Comparison of ENCODE assay signal across 2 cellular contexts in genomic region chr15:101509279-101509678, GRCh38.
TF ChIP-seq lines count a peak whose summit lies in the region.

No MANE protein-coding gene starts in this region.

TF ChIP-seq in HepG2, 621 proteins besides CTCF, POLR2A, EP300 and RAD21:
- TF ChIP-seq SOX6 (IDR thresholded peaks at IDR 0.05), result no peak
- TF ChIP-seq SOX6 (CRISPR knock-in tag; IDR thresholded peaks at IDR 0.05), result peak; percentile 64
- peak; percentile 90 for TF ChIP-seq SOX5 (CRISPR knock-in tag; IDR thresholded peaks at IDR 0.05; ENCODE audit: borderline replicate concordance)
- no peak for TF ChIP-seq ZFP1 (CRISPR knock-in tag; IDR thresholded peaks at IDR 0.05)
- peak; percentile 82 for TF ChIP-seq SOX13 (IDR thresholded peaks at IDR 0.05)
- TF ChIP-seq SOX13 (CRISPR knock-in tag; conservative IDR thresholded peaks at IDR 0.05 in 1 of 2, IDR thresholded peaks at IDR 0.05 in 1 of 2), result peak in 1 of 2 experiments; percentile 95; a peak in 2 of 4 replicates

TF ChIP-seq in H1, 55 proteins besides CTCF, POLR2A, EP300 and RAD21:
- peak; percentile 17; the same call in 1 of the 2 replicates for TF ChIP-seq CEBPB (IDR thresholded peaks at IDR 0.05; ENCODE audit: low read depth, low read length)
- no peak for TF ChIP-seq TAF1 (IDR thresholded peaks at IDR 0.05; ENCODE audit: low read depth, low read length)
TF ChIP-seq in H1: peak in this region for 1.
